11 cellular contexts compared by ENCODE assay signal in genomic region chrX:38880460-38880859, GRCh38.
DNase-seq lines count a peak whose midpoint lies in the region; ATAC-seq and TF ChIP-seq lines count a peak whose summit lies in the region.
"Had no signal": no experiment of that assay in that cellular context is flagged by ENCODE, and none has a peak within 500 bp of the region (broad histone marks: within the 10 kb centered on the region; RNA-seq: fewer than 3 reads in every experiment).

No MANE protein-coding gene starts in this region.

- no peaks in the 10 kb centered on the region for H3K27me3 Mint-ChIP-seq in activated naive CD8-positive, alpha-beta T cell treated with anti-CD3 and anti-CD28 coated beads, Interleukin-2, amount 50 U/mL, for 24 hours
- H3K27me3 Mint-ChIP-seq in activated naive CD8-positive, alpha-beta T cell treated with anti-CD3 and anti-CD28 coated beads for 36 hours = no peaks in the 10 kb centered on the region
- H3K27me3 Mint-ChIP-seq in nephron progenitor cell (ENCODE audit: low read depth, poor library complexity) = peaks cover 4% of the 10 kb centered on the region

- H3K4me1 Mint-ChIP-seq in activated naive CD8-positive, alpha-beta T cell treated with anti-CD3 and anti-CD28 coated beads, Interleukin-2, amount 50 U/mL, for 24 hours = peaks cover 21% of the 10 kb centered on the region
- H3K4me1 Mint-ChIP-seq in activated naive CD8-positive, alpha-beta T cell treated with anti-CD3 and anti-CD28 coated beads for 36 hours = peaks cover 16% of the 10 kb centered on the region
- no peaks in the 10 kb centered on the region for H3K4me1 Mint-ChIP-seq in nephron progenitor cell

- TF ChIP-seq CTCF in left ventricle myocardium inferior (IDR thresholded peaks at IDR 0.05; ENCODE audit: borderline replicate concordance) = no peak
- no peak for TF ChIP-seq CTCF in transverse colon (IDR thresholded peaks at IDR 0.05)
- TF ChIP-seq CTCF in nephron progenitor cell (IDR thresholded peaks at IDR 0.05) = no peak

- H3K27ac ChIP-seq in left ventricle myocardium inferior (replicated peaks) = peak overlapping the region; percentile 51
- H3K27ac ChIP-seq in transverse colon = peak overlapping the region in 3 of 4 donors; percentile 35 to 51 (median 47)
- H3K27ac ChIP-seq: C4-2B had no signal

- in situ Hi-C loops in transverse colon (cut with MboI; ENCODE audit: low pct_ligation_motif_present in 1 of 4, low pct_unique_long_range_greater_than_20kb in 1 of 4, low sequenced_read_pairs in 3 of 4) = no loop called here

- DNase-seq in activated naive CD8-positive, alpha-beta T cell treated with anti-CD3 and anti-CD28 coated beads, Interleukin-2, amount 50 U/mL, for 24 hours = no peak
- no peak for DNase-seq in activated naive CD8-positive, alpha-beta T cell treated with anti-CD3 and anti-CD28 coated beads for 36 hours
- peak; percentile 44 for DNase-seq in RPMI7951 (ENCODE audit: low read depth)
- DNase-seq in left ventricle myocardium inferior = no peak
- no peak for DNase-seq in transverse colon
- DNase-seq in GM03348 (ENCODE audit: low spot score) = no peak
- no peak for DNase-seq in nephron progenitor cell
- no peak for DNase-seq in activated naive CD4-positive, alpha-beta T cell treated with Interleukin-2 at 50 U/mL for 16 hours
- DNase-seq: head of caudate nucleus had no signal

- H3K9me3 ChIP-seq in left ventricle myocardium inferior (replicated peaks) = no peaks in the 10 kb centered on the region
- no peaks in the 10 kb centered on the region for H3K9me3 ChIP-seq in transverse colon

- H3K4me3 ChIP-seq in left ventricle myocardium inferior = no peak overlapping the region
- no peak overlapping the region for H3K4me3 ChIP-seq in transverse colon

- intact Hi-C loops in left ventricle myocardium inferior (cut with micrococcal nuclease) = no loop called here
- intact Hi-C loops in transverse colon (cut with DNase I; ENCODE audit: low total_unique reads) = no loop called here

- ATAC-seq in activated naive CD8-positive, alpha-beta T cell treated with anti-CD3 and anti-CD28 coated beads, Interleukin-2, amount 50 U/mL, for 24 hours = no peak

- no peaks in the 10 kb centered on the region for H3K36me3 ChIP-seq in left ventricle myocardium inferior
- H3K36me3 ChIP-seq in transverse colon = no peaks in the 10 kb centered on the region

- peaks cover 12% of the 10 kb centered on the region for H3K4me1 ChIP-seq in left ventricle myocardium inferior
- peaks cover 0 to 11% (median 3%) of the 10 kb centered on the region in 4 donors for H3K4me1 ChIP-seq in transverse colon

- no peaks in the 10 kb centered on the region for H3K36me3 Mint-ChIP-seq in activated naive CD8-positive, alpha-beta T cell treated with anti-CD3 and anti-CD28 coated beads, Interleukin-2, amount 50 U/mL, for 24 hours (ENCODE audit: low read depth)
- H3K36me3 Mint-ChIP-seq in activated naive CD8-positive, alpha-beta T cell treated with anti-CD3 and anti-CD28 coated beads for 36 hours = no peaks in the 10 kb centered on the region
- H3K36me3 Mint-ChIP-seq in nephron progenitor cell (ENCODE audit: low read depth) = no peaks in the 10 kb centered on the region
- H3K36me3 Mint-ChIP-seq: brain had no signal

- no peaks in the 10 kb centered on the region for H3K27me3 ChIP-seq in left ventricle myocardium inferior (ENCODE audit: low read depth)
- H3K27me3 ChIP-seq in transverse colon = no peaks in the 10 kb centered on the region

- TF ChIP-seq POLR2A in transverse colon (IDR thresholded peaks at IDR 0.05) = no peak

- no peak for TF ChIP-seq EP300 in transverse colon (IDR thresholded peaks at IDR 0.05; ENCODE audit: low read depth)

- 70% methylated on average over 2 of the region's 2 CpGs; no CpG with 5 or more reads in 1 of the 2 donors for WGBS in transverse colon (ENCODE audit: low coverage in 1 of 2), 2 donors

- no peaks in the 10 kb centered on the region for H3K9me3 Mint-ChIP-seq in activated naive CD8-positive, alpha-beta T cell treated with anti-CD3 and anti-CD28 coated beads, Interleukin-2, amount 50 U/mL, for 24 hours
- no peaks in the 10 kb centered on the region for H3K9me3 Mint-ChIP-seq in activated naive CD8-positive, alpha-beta T cell treated with anti-CD3 and anti-CD28 coated beads for 36 hours
- peaks cover 40% of the 10 kb centered on the region for H3K9me3 Mint-ChIP-seq in nephron progenitor cell

- H3K4me3 Mint-ChIP-seq in activated naive CD8-positive, alpha-beta T cell treated with anti-CD3 and anti-CD28 coated beads, Interleukin-2, amount 50 U/mL, for 24 hours = no peak overlapping the region
- no peak overlapping the region for H3K4me3 Mint-ChIP-seq in activated naive CD8-positive, alpha-beta T cell treated with anti-CD3 and anti-CD28 coated beads for 36 hours
- H3K4me3 Mint-ChIP-seq in nephron progenitor cell = no peak overlapping the region
- H3K4me3 Mint-ChIP-seq: brain had no signal

- peak overlapping the region; percentile 46 for H3K27ac Mint-ChIP-seq in activated naive CD8-positive, alpha-beta T cell treated with anti-CD3 and anti-CD28 coated beads, Interleukin-2, amount 50 U/mL, for 24 hours
- H3K27ac Mint-ChIP-seq in activated naive CD8-positive, alpha-beta T cell treated with anti-CD3 and anti-CD28 coated beads for 36 hours = no peak overlapping the region
- no peak overlapping the region for H3K27ac Mint-ChIP-seq in nephron progenitor cell
- H3K27ac Mint-ChIP-seq: brain had no signal
